ENCODE assay signal across 27 cellular contexts in the genomic region with DNA sequence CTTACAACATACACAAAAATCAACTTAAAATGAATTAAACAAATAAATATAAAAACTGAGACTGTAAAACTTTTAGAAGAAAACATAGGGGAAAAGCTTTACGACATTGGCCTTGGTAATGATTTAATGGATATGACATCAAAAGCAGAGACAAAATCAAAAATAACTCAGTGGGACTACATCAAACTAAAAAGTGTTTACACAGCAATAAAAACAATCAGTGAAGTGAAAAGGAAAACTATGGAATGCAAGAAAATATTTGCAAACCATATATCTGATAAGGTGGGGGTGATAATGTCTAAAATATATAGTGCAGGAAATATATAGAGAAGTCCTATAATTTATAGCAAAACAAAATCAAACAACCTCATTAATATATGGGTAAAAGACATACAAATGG.
"Had no signal": no experiment of that assay in that cellular context is flagged by ENCODE, and none has a peak within 500 bp of the region (broad histone marks: within the 10 kb centered on the region; RNA-seq: fewer than 3 reads in every experiment).

No MANE protein-coding gene starts in this region.

- ATAC-seq: effector memory CD8-positive, alpha-beta T cell; esophagus mucosa; foreskin keratinocyte; gastrocnemius medialis; gastroesophageal sphincter; heart left ventricle; heart right ventricle had no signal

- H3K27me3 ChIP-seq: colonic mucosa, dorsolateral prefrontal cortex, esophagus muscularis mucosa, esophagus squamous epithelium, foreskin keratinocyte, gastrocnemius medialis, gastroesophageal sphincter, heart left ventricle, heart right ventricle had no signal

- DNase-seq: colonic mucosa; cortex of kidney; dermis blood vessel endothelial cell; dorsolateral prefrontal cortex; effector CD4-positive, alpha-beta T cell; effector CD8-positive, alpha-beta T cell; effector memory CD4-positive, alpha-beta T cell; effector memory CD8-positive, alpha-beta T cell; endodermal cell; erythroblast; esophagus squamous epithelium; foreskin fibroblast; foreskin keratinocyte; foreskin melanocyte; gastrocnemius medialis; glutamatergic neuron; head of caudate nucleus; heart left ventricle; heart right ventricle had no signal

- H3K4me3 ChIP-seq: colonic mucosa, coronary artery, dorsolateral prefrontal cortex, esophagus muscularis mucosa, esophagus squamous epithelium, gastrocnemius medialis, gastroesophageal sphincter, heart left ventricle, heart right ventricle had no signal

- H3K4me1 ChIP-seq: colonic mucosa, esophagus muscularis mucosa, esophagus squamous epithelium, foreskin keratinocyte, gastrocnemius medialis, gastroesophageal sphincter, heart left ventricle, heart right ventricle had no signal

- FAIRE-seq: colon, endometrium, endothelial cell of umbilical vein had no signal

- H3K36me3 ChIP-seq: colonic mucosa, esophagus muscularis mucosa, esophagus squamous epithelium, gastrocnemius medialis, gastroesophageal sphincter, heart left ventricle, heart right ventricle had no signal

- H3K27ac ChIP-seq: colonic mucosa, coronary artery, dorsolateral prefrontal cortex, epithelial cell of prostate, esophagus muscularis mucosa, esophagus squamous epithelium, foreskin keratinocyte, gastrocnemius medialis, gastroesophageal sphincter, heart left ventricle, heart right ventricle had no signal

- H3K9me3 ChIP-seq: colonic mucosa, esophagus muscularis mucosa, gastrocnemius medialis had no signal
